Comparison of ENCODE assay signal across 11 cellular contexts in genomic region chr22:46788426-46789168, GRCh38. TPM values are rescaled to one million over a fixed set of nuclear protein-coding genes. Genes with fewer than 3 reads are reported as not detected.
A peak's percentile ranks its signal among the peaks of the same experiment; 100 is the strongest.
DNase-seq lines count a peak whose midpoint lies in the region; ATAC-seq and TF ChIP-seq lines count a peak whose summit lies in the region.
"Had no signal": no experiment of that assay in that cellular context is flagged by ENCODE, and none has a peak within 500 bp of the region (broad histone marks: within the 10 kb centered on the region; RNA-seq: fewer than 3 reads in every experiment).

No MANE protein-coding gene starts in this region.

- ATAC-seq in activated B cell treated with CpG ODN at 0.5 μM for 24 hours (ENCODE audit: low read depth) (peak; percentile 47), HG02852 (IDR thresholded peaks at IDR 0.05; ENCODE audit: unreplicated experiment) (no peak)
- ATAC-seq: Panc1 had no signal

- POLR2A ChIA-PET in CD8-positive, alpha-beta memory T cell (lab: Charles Lee): interaction anchor here (1.0 to 1.1 kb wide), 2 partner anchors 25 to 26 kb away, joined by 3 to 8 read pairs; no protein-coding TSS in a partner anchor
- POLR2A ChIA-PET in activated B cell treated with CpG ODN at 0.5 μM for 24 hours (lab: Charles Lee): interaction anchor here (0.6 to 0.7 kb wide), 2 partner anchors 28 to 35 kb away, joined by 3 to 6 read pairs; no protein-coding TSS in a partner anchor

- H3K27ac ChIP-seq in CD8-positive, alpha-beta memory T cell (ENCODE audit: low read depth, low read length): no peak overlapping the region
- H3K27ac ChIP-seq in mesenchymal stem cell (ENCODE audit: low read length, poor library complexity, severe bottlenecking): no peak overlapping the region
- H3K27ac ChIP-seq: parathyroid adenoma had no signal

- no peak overlapping the region for H2BK5ac ChIP-seq in mesenchymal stem cell (ENCODE audit: low read depth, low read length, poor library complexity, severe bottlenecking)

- H3K79me1 ChIP-seq in mesenchymal stem cell (replicated peaks; ENCODE audit: low read length, poor library complexity, severe bottlenecking): peaks cover 45% of the 10 kb centered on the region

- CTCF ChIA-PET in CD8-positive, alpha-beta memory T cell (lab: Charles Lee): interaction anchor here (0.8 to 1.9 kb wide), 4 partner anchors 10 to 225 kb away, joined by 3 to 8 read pairs (median 4); no protein-coding TSS in a partner anchor
- CTCF ChIA-PET in activated B cell treated with CpG ODN at 0.5 μM for 24 hours (lab: Charles Lee): interaction anchor here (1.2 kb wide), 1 partner anchor 30 kb away, joined by 4 read pairs; no protein-coding TSS in a partner anchor

- no peak overlapping the region for H2AK5ac ChIP-seq in mesenchymal stem cell (ENCODE audit: low read length, severe bottlenecking)

- peak overlapping the region in 5 of 7 donors; percentile 28 to 59 (median 53) for H3K4me3 Mint-ChIP-seq in CD8-positive, alpha-beta memory T cell
- H3K4me3 Mint-ChIP-seq in activated B cell treated with CpG ODN at 0.5 μM for 24 hours: no peak overlapping the region

- peaks cover 42% of the 10 kb centered on the region for H3K4me1 ChIP-seq in CD8-positive, alpha-beta memory T cell (ENCODE audit: insufficient read depth, low read length)
- H3K4me1 ChIP-seq in mesenchymal stem cell (ENCODE audit: control insufficient read depth, insufficient read depth, low read depth, low read length): peaks cover 8% of the 10 kb centered on the region
- H3K4me1 ChIP-seq: parathyroid adenoma had no signal

- H2BK12ac ChIP-seq in mesenchymal stem cell (ENCODE audit: low read length in 2 of 2): no peak overlapping the region

- peak overlapping the region; percentile 19 for H4K8ac ChIP-seq in mesenchymal stem cell (ENCODE audit: low read length)

- peaks cover 52 to 83% (median 69%) of the 10 kb centered on the region in 3 donors for H3K4me1 Mint-ChIP-seq in CD8-positive, alpha-beta memory T cell
- H3K4me1 Mint-ChIP-seq in activated B cell treated with CpG ODN at 0.5 μM for 24 hours: peaks cover 73% of the 10 kb centered on the region

- H3K4me3 ChIP-seq in CD8-positive, alpha-beta memory T cell (ENCODE audit: low read length): no peak overlapping the region
- H3K4me3 ChIP-seq in mesenchymal stem cell (ENCODE audit: insufficient read depth in 1 of 2, low read depth in 1 of 2, low read length in 2 of 2): no peak overlapping the region

- no peak overlapping the region for H3K18ac ChIP-seq in mesenchymal stem cell (ENCODE audit: low read depth in 1 of 2, low read length in 2 of 2)

- peak overlapping the region; percentile 83 to 100 (median 100) for H3K27ac Mint-ChIP-seq in CD8-positive, alpha-beta memory T cell
- peak overlapping the region; percentile 70 for H3K27ac Mint-ChIP-seq in activated B cell treated with CpG ODN at 0.5 μM for 24 hours

- H3K4me2 ChIP-seq in mesenchymal stem cell (ENCODE audit: low read length, poor library complexity, severe bottlenecking): no peak overlapping the region

- H2BK15ac ChIP-seq in mesenchymal stem cell (ENCODE audit: low read depth, poor library complexity, severe bottlenecking): no peak overlapping the region

- 82% methylated on average over 8 of the region's 10 CpGs for WGBS in mesenchymal stem cell

- no peak overlapping the region for H3K14ac ChIP-seq in mesenchymal stem cell (ENCODE audit: low read length in 2 of 2)

- intact Hi-C loops in activated B cell treated with CpG ODN at 0.5 μM for 24 hours (cut with micrococcal nuclease): no loop called here

- TF ChIP-seq CTCF in activated B cell treated with CpG ODN at 0.5 μM for 24 hours (IDR thresholded peaks at IDR 0.05): no peak

- H3K27me3 Mint-ChIP-seq in CD8-positive, alpha-beta memory T cell: no peaks in the 10 kb centered on the region
- no peaks in the 10 kb centered on the region for H3K27me3 Mint-ChIP-seq in activated B cell treated with CpG ODN at 0.5 μM for 24 hours

- no peak overlapping the region for H4K91ac ChIP-seq in mesenchymal stem cell (ENCODE audit: low read length)

- no peaks in the 10 kb centered on the region for H3K27me3 ChIP-seq in CD8-positive, alpha-beta memory T cell (ENCODE audit: insufficient read depth, low read length, poor library complexity, severe bottlenecking)
- no peaks in the 10 kb centered on the region for H3K27me3 ChIP-seq in mesenchymal stem cell (ENCODE audit: control insufficient read depth in 1 of 2, insufficient read depth in 1 of 2, low read length in 2 of 2)

- H3K9ac ChIP-seq in mesenchymal stem cell (ENCODE audit: low read length): no peak overlapping the region
- H3K9ac ChIP-seq: parathyroid adenoma had no signal

- no peak overlapping the region for H2AFZ ChIP-seq in mesenchymal stem cell (ENCODE audit: low read depth, low read length)
- H2AFZ ChIP-seq: parathyroid adenoma had no signal

- H3K36me3 Mint-ChIP-seq in CD8-positive, alpha-beta memory T cell: peaks cover 0 to 26% (median 6%) of the 10 kb centered on the region in 3 donors
- H3K36me3 Mint-ChIP-seq in activated B cell treated with CpG ODN at 0.5 μM for 24 hours (ENCODE audit: low read depth): peaks cover 50% of the 10 kb centered on the region

- no peak overlapping the region for H3K23ac ChIP-seq in mesenchymal stem cell (ENCODE audit: low read length in 2 of 2)

- no peaks in the 10 kb centered on the region for H3K36me3 ChIP-seq in CD8-positive, alpha-beta memory T cell (ENCODE audit: insufficient read depth, low read length)
- peaks cover 9 to 19% of the 10 kb centered on the region in 2 experiments for H3K36me3 ChIP-seq in mesenchymal stem cell (ENCODE audit: control insufficient read depth in 1 of 2, insufficient read depth in 2 of 2, low read depth in 1 of 2, low read length in 2 of 2)

- no peak overlapping the region for H2BK120ac ChIP-seq in mesenchymal stem cell (ENCODE audit: low read depth, low read length)

- H3K9me3 Mint-ChIP-seq in CD8-positive, alpha-beta memory T cell: no peaks in the 10 kb centered on the region
- no peaks in the 10 kb centered on the region for H3K9me3 Mint-ChIP-seq in activated B cell treated with CpG ODN at 0.5 μM for 24 hours

- H3K4ac ChIP-seq in mesenchymal stem cell (ENCODE audit: low read depth in 1 of 2, low read length in 2 of 2): no peak overlapping the region

- no peaks in the 10 kb centered on the region for H3K9me3 ChIP-seq in CD8-positive, alpha-beta memory T cell (ENCODE audit: low read length)
- peaks cover 11% of the 10 kb centered on the region for H3K9me3 ChIP-seq in mesenchymal stem cell (ENCODE audit: control insufficient read depth, low read length)

- peak in 1 of 5 donors; percentile 17 for DNase-seq in CD8-positive, alpha-beta memory T cell
- DNase-seq in GM19240 (ENCODE audit: insufficient read length, low spot score) (peak; percentile 60), activated B cell treated with CpG ODN at 0.5 μM for 24 hours (no peak), mesenchymal stem cell (no peak), NCI-H524 (lab: John Stamatoyannopoulos, UW) (no peak), glomerular visceral epithelial cell (ENCODE audit: extremely low spot score) (no peak)
- DNase-seq: dermis blood vessel endothelial cell, NCI-H187 treated with DMSO at 0.1 percent for 48 hours had no signal

RNA-seq across cellular contexts. Expression of gene TBC1D22A, which starts 26.1 kb away (rescaled TPM):
- 10 to 100 TPM; 34.0 to 34.8 TPM for total RNA-seq in CD8-positive, alpha-beta memory T cell
- polyA plus RNA-seq in CD8-positive, alpha-beta memory T cell: 26.6 TPM
- 73.0 and 85.9 TPM in 2 replicates for total RNA-seq in activated B cell treated with CpG ODN at 0.5 μM for 24 hours
- polyA plus RNA-seq in mesenchymal stem cell (2013, experiment 1 of 2): 16.5 TPM
- polyA plus RNA-seq in mesenchymal stem cell (2013, experiment 2 of 2): 17.1 TPM

RNA-seq across cellular contexts. Expression of gene CERK, which starts 50.5 kb away (rescaled TPM):
- 10 to 100 TPM; 64.3 to 64.5 TPM for total RNA-seq in CD8-positive, alpha-beta memory T cell
- polyA plus RNA-seq in CD8-positive, alpha-beta memory T cell: 108 TPM
- total RNA-seq in activated B cell treated with CpG ODN at 0.5 μM for 24 hours: 13.8 and 16.9 TPM in 2 replicates
- 29.4 TPM for polyA plus RNA-seq in mesenchymal stem cell (2013, experiment 1 of 2)
- polyA plus RNA-seq in mesenchymal stem cell (2013, experiment 2 of 2): 29.3 TPM
